In genomic region chr2:20592106-20593071, GRCh38 we compare ENCODE assay signal across 1 cellular context.
TF ChIP-seq lines count a peak whose summit lies in the region.

No MANE protein-coding gene starts in this region.

TF ChIP-seq in HepG2, 621 proteins besides CTCF, POLR2A, EP300 and RAD21 (continued from another document and continues in another):
- TF ChIP-seq, protein P1, sequence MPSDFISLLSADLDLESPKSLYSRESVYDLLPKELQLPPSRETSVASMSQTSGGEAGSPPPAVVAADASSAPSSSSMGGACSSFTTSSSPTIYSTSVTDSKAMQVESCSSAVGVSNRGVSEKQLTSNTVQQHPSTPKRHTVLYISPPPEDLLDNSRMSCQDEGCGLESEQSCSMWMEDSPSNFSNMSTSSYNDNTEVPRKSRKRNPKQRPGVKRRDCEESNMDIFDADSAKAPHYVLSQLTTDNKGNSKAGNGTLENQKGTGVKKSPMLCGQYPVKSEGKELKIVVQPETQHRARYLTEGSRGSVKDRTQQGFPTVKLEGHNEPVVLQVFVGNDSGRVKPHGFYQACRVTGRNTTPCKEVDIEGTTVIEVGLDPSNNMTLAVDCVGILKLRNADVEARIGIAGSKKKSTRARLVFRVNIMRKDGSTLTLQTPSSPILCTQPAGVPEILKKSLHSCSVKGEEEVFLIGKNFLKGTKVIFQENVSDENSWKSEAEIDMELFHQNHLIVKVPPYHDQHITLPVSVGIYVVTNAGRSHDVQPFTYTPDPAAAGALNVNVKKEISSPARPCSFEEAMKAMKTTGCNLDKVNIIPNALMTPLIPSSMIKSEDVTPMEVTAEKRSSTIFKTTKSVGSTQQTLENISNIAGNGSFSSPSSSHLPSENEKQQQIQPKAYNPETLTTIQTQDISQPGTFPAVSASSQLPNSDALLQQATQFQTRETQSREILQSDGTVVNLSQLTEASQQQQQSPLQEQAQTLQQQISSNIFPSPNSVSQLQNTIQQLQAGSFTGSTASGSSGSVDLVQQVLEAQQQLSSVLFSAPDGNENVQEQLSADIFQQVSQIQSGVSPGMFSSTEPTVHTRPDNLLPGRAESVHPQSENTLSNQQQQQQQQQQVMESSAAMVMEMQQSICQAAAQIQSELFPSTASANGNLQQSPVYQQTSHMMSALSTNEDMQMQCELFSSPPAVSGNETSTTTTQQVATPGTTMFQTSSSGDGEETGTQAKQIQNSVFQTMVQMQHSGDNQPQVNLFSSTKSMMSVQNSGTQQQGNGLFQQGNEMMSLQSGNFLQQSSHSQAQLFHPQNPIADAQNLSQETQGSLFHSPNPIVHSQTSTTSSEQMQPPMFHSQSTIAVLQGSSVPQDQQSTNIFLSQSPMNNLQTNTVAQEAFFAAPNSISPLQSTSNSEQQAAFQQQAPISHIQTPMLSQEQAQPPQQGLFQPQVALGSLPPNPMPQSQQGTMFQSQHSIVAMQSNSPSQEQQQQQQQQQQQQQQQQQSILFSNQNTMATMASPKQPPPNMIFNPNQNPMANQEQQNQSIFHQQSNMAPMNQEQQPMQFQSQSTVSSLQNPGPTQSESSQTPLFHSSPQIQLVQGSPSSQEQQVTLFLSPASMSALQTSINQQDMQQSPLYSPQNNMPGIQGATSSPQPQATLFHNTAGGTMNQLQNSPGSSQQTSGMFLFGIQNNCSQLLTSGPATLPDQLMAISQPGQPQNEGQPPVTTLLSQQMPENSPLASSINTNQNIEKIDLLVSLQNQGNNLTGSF (CRISPR knock-in tag; IDR thresholded peaks at IDR 0.05): no peak
- no peak for TF ChIP-seq ZFYVE20 (CRISPR knock-in tag; IDR thresholded peaks at IDR 0.05; ENCODE audit: borderline replicate concordance, low read depth)
- TF ChIP-seq KDM6A (CRISPR knock-in tag; IDR thresholded peaks at IDR 0.05; ENCODE audit: low read depth): no peak
- TF ChIP-seq ZNF44 (CRISPR knock-in tag; IDR thresholded peaks at IDR 0.05): no peak
- peak; percentile 48; the same call in 1 of the 2 replicates for TF ChIP-seq CEBPG (CRISPR knock-in tag; IDR thresholded peaks at IDR 0.05)
- TF ChIP-seq, protein P2, sequence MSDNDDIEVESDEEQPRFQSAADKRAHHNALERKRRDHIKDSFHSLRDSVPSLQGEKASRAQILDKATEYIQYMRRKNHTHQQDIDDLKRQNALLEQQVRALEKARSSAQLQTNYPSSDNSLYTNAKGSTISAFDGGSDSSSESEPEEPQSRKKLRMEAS (IDR thresholded peaks at IDR 0.05): no peak
- TF ChIP-seq ZFP91 (CRISPR knock-in tag; IDR thresholded peaks at IDR 0.05; ENCODE audit: borderline replicate concordance): no peak
- TF ChIP-seq, protein P3, sequence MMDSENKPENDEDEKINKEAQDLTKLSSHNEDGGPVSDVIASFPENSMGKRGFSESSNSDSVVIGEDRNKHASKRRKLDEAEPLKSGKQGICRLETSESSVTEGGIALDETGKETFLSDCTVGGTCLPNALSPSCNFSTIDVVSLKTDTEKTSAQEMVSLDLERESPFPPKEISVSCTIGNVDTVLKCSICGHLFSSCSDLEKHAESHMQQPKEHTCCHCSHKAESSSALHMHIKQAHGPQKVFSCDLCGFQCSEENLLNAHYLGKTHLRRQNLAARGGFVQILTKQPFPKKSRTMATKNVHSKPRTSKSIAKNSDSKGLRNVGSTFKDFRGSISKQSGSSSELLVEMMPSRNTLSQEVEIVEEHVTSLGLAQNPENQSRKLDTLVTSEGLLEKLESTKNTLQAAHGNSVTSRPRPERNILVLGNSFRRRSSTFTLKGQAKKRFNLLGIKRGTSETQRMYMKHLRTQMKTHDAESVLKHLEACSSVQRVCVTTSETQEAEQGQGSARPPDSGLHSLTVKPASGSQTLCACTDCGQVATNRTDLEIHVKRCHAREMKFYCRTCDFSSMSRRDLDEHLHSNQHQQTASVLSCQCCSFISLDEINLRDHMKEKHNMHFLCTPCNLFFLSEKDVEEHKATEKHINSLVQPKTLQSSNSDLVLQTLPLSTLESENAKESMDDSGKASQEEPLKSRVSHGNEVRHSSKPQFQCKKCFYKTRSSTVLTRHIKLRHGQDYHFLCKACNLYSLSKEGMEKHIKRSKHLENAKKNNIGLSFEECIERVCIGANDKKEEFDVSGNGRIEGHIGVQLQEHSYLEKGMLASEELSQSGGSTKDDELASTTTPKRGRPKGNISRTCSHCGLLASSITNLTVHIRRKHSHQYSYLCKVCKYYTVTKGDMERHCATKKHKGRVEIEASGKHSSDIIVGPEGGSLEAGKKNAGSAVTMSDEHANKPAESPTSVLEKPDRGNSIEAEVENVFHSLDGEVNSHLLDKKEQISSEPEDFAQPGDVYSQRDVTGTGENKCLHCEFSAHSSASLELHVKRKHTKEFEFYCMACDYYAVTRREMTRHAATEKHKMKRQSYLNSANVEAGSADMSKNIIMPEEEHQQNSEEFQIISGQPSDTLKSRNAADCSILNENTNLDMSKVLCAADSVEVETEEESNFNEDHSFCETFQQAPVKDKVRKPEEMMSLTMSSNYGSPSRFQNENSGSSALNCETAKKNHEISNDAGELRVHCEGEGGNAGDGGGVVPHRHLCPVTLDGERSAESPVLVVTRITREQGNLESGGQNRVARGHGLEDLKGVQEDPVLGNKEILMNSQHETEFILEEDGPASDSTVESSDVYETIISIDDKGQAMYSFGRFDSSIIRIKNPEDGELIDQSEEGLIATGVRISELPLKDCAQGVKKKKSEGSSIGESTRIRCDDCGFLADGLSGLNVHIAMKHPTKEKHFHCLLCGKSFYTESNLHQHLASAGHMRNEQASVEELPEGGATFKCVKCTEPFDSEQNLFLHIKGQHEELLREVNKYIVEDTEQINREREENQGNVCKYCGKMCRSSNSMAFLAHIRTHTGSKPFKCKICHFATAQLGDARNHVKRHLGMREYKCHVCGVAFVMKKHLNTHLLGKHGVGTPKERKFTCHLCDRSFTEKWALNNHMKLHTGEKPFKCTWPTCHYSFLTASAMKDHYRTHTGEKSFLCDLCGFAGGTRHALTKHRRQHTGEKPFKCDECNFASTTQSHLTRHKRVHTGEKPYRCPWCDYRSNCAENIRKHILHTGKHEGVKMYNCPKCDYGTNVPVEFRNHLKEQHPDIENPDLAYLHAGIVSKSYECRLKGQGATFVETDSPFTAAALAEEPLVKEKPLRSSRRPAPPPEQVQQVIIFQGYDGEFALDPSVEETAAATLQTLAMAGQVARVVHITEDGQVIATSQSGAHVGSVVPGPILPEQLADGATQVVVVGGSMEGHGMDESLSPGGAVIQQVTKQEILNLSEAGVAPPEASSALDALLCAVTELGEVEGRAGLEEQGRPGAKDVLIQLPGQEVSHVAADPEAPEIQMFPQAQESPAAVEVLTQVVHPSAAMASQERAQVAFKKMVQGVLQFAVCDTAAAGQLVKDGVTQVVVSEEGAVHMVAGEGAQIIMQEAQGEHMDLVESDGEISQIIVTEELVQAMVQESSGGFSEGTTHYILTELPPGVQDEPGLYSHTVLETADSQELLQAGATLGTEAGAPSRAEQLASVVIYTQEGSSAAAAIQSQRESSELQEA (CRISPR knock-in tag; IDR thresholded peaks at IDR 0.05; ENCODE audit: not compliant biosample characterization): peak; percentile 23
- TF ChIP-seq BCL6 (CRISPR knock-in tag; IDR thresholded peaks at IDR 0.05): 0 out of 2 replicates have a peak, but pooled peaks have one; percentile 11
- TF ChIP-seq SIN3B (IDR thresholded peaks at IDR 0.05; ENCODE audit: low read length): no peak
- no peak for TF ChIP-seq ZKSCAN5 (CRISPR knock-in tag; IDR thresholded peaks at IDR 0.05)
- no peak for TF ChIP-seq ZKSCAN8 (CRISPR knock-in tag; IDR thresholded peaks at IDR 0.05; ENCODE audit: borderline replicate concordance)
- no peak; the same call in 1 of the 2 replicates for TF ChIP-seq KDM3A (CRISPR knock-in tag; IDR thresholded peaks at IDR 0.05; ENCODE audit: low read depth)
- TF ChIP-seq, protein P4, sequence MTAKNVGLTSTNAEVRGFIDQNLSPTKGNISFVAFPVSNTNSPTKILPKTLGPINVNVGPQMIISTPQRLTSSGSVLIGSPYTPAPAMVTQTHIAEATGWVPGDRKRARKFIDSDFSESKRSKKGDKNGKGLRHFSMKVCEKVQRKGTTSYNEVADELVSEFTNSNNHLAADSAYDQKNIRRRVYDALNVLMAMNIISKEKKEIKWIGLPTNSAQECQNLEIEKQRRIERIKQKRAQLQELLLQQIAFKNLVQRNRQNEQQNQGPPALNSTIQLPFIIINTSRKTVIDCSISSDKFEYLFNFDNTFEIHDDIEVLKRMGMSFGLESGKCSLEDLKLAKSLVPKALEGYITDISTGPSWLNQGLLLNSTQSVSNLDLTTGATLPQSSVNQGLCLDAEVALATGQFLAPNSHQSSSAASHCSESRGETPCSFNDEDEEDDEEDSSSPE (CRISPR knock-in tag; IDR thresholded peaks at IDR 0.05): peak; percentile 22; the same call in 1 of the 2 replicates
- no peak for TF ChIP-seq ZMYM4 (CRISPR knock-in tag; IDR thresholded peaks at IDR 0.05)
- no peak for TF ChIP-seq DZIP1 (CRISPR knock-in tag; IDR thresholded peaks at IDR 0.05)
- TF ChIP-seq ZNF30 (CRISPR knock-in tag; IDR thresholded peaks at IDR 0.05): no peak
- no peak for TF ChIP-seq SP140L (CRISPR knock-in tag; IDR thresholded peaks at IDR 0.05; ENCODE audit: borderline replicate concordance)
- TF ChIP-seq SMARCE1 (IDR thresholded peaks at IDR 0.05; ENCODE audit: borderline replicate concordance): no peak
- no peak for TF ChIP-seq POLR2AphosphoS2 (IDR thresholded peaks at IDR 0.05; ENCODE audit: low read depth, low read length)
- no peak for TF ChIP-seq SCMH1 (CRISPR knock-in tag; IDR thresholded peaks at IDR 0.05; ENCODE audit: borderline replicate concordance)
- TF ChIP-seq, protein P5, sequence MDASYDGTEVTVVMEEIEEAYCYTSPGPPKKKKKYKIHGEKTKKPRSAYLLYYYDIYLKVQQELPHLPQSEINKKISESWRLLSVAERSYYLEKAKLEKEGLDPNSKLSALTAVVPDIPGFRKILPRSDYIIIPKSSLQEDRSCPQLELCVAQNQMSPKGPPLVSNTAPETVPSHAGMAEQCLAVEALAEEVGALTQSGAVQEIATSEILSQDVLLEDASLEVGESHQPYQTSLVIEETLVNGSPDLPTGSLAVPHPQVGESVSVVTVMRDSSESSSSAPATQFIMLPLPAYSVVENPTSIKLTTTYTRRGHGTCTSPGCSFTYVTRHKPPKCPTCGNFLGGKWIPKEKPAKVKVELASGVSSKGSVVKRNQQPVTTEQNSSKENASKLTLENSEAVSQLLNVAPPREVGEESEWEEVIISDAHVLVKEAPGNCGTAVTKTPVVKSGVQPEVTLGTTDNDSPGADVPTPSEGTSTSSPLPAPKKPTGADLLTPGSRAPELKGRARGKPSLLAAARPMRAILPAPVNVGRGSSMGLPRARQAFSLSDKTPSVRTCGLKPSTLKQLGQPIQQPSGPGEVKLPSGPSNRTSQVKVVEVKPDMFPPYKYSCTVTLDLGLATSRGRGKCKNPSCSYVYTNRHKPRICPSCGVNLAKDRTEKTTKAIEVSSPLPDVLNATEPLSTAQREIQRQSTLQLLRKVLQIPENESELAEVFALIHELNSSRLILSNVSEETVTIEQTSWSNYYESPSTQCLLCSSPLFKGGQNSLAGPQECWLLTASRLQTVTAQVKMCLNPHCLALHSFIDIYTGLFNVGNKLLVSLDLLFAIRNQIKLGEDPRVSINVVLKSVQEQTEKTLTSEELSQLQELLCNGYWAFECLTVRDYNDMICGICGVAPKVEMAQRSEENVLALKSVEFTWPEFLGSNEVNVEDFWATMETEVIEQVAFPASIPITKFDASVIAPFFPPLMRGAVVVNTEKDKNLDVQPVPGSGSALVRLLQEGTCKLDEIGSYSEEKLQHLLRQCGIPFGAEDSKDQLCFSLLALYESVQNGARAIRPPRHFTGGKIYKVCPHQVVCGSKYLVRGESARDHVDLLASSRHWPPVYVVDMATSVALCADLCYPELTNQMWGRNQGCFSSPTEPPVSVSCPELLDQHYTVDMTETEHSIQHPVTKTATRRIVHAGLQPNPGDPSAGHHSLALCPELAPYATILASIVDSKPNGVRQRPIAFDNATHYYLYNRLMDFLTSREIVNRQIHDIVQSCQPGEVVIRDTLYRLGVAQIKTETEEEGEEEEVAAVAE (CRISPR knock-in tag; IDR thresholded peaks at IDR 0.05; ENCODE audit: borderline replicate concordance): no peak
- TF ChIP-seq NPAS2 (CRISPR knock-in tag; IDR thresholded peaks at IDR 0.05; ENCODE audit: borderline replicate concordance): no peak
- TF ChIP-seq, protein P6, sequence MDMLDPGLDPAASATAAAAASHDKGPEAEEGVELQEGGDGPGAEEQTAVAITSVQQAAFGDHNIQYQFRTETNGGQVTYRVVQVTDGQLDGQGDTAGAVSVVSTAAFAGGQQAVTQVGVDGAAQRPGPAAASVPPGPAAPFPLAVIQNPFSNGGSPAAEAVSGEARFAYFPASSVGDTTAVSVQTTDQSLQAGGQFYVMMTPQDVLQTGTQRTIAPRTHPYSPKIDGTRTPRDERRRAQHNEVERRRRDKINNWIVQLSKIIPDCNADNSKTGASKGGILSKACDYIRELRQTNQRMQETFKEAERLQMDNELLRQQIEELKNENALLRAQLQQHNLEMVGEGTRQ (IDR thresholded peaks at IDR 0.05; ENCODE audit: low read depth, low read length): no peak
- TF ChIP-seq, protein P6 (CRISPR knock-in tag; IDR thresholded peaks at IDR 0.05; ENCODE audit: borderline replicate concordance): no peak; the same call in 1 of the 2 replicates
- 0 out of 2 replicates have a peak, but pooled peaks have one; percentile 19 for TF ChIP-seq DMAP1 (CRISPR knock-in tag; IDR thresholded peaks at IDR 0.05)
